Comparison of ENCODE assay signal across 22 cellular contexts in genomic region chr7:40350100-40350499, GRCh38.
"Had no signal": no experiment of that assay in that cellular context is flagged by ENCODE, and none has a peak within 500 bp of the region (broad histone marks: within the 10 kb centered on the region; RNA-seq: fewer than 3 reads in every experiment).

No MANE protein-coding gene starts in this region.

- H3K27ac ChIP-seq: left lung, lower lobe of right lung, right atrium auricular region, right lobe of liver, suprapubic skin, thoracic aorta, tibial artery, upper lobe of right lung had no signal

- DNase-seq: hippocampal formation; left colon; left lung; lower lobe of right lung; mammary epithelial cell; mesenchymal stem cell; naive thymus-derived CD8-positive, alpha-beta T cell; nucleus accumbens; right lobe of liver; stimulated activated CD4-positive, alpha-beta T cell treated with anti-CD3 and anti-CD28 coated beads, Interleukin-12 subunit alpha, Interleukin-12 subunit beta, amount 100 ng/mL, for 4 hours; stimulated activated CD4-positive, alpha-beta T cell treated with anti-CD3 and anti-CD28 coated beads, Interleukin-15, amount 100 ng/mL, for 24 hours; stimulated activated CD4-positive, alpha-beta T cell treated with anti-CD3 and anti-CD28 coated beads, Interleukin-2, amount 100 ng/mL, for 24 hours; stimulated activated CD4-positive, alpha-beta T cell treated with anti-CD3 and anti-CD28 coated beads, Interleukin-4, amount 100 ng/mL, for 1 hour; stimulated activated naive CD4-positive, alpha-beta T cell; tibial artery; trophoblast cell; upper lobe of right lung had no signal

- H3K4me3 ChIP-seq: left lung, lower lobe of right lung, right atrium auricular region, right lobe of liver, suprapubic skin, thoracic aorta, tibial artery, upper lobe of right lung had no signal

- H3K27me3 ChIP-seq: left lung, right atrium auricular region, right lobe of liver, suprapubic skin, tibial artery, upper lobe of right lung had no signal

- FAIRE-seq: keratinocyte, urothelium cell line had no signal

- H3K4me1 ChIP-seq: left lung, lower lobe of right lung, right atrium auricular region, right lobe of liver, suprapubic skin, upper lobe of right lung had no signal

- ATAC-seq: left colon; left lung; lower lobe of right lung; naive thymus-derived CD8-positive, alpha-beta T cell; right lobe of liver; upper lobe of right lung had no signal

- H3K9me3 ChIP-seq: left lung, lower lobe of right lung, right atrium auricular region, right lobe of liver, suprapubic skin, thoracic aorta, tibial artery, upper lobe of right lung had no signal

- H3K36me3 ChIP-seq: left lung, lower lobe of right lung, right atrium auricular region, right lobe of liver, suprapubic skin, thoracic aorta, tibial artery, upper lobe of right lung had no signal
